In genomic region chr1:1223891-1224290, GRCh38 we compare ENCODE assay signal across 13 cellular contexts. TPM values are rescaled to one million over a fixed set of nuclear protein-coding genes. Genes with fewer than 3 reads are reported as not detected.
A peak's percentile ranks its signal among the peaks of the same experiment; 100 is the strongest.
DNase-seq lines count a peak whose midpoint lies in the region; ATAC-seq and TF ChIP-seq lines count a peak whose summit lies in the region.
"Had no signal": no experiment of that assay in that cellular context is flagged by ENCODE, and none has a peak within 500 bp of the region (broad histone marks: within the 10 kb centered on the region; RNA-seq: fewer than 3 reads in every experiment).

No MANE protein-coding gene starts in this region.

- H4K5ac ChIP-seq in IMR-90 (ENCODE audit: low read depth, low read length), result no peak overlapping the region

- H3K4me1 Mint-ChIP-seq in central memory CD8-positive, alpha-beta T cell, result peaks cover 19% of the 10 kb centered on the region
- H3K4me1 Mint-ChIP-seq: GM23338 had no signal

- H3K18ac ChIP-seq in IMR-90 (ENCODE audit: low read depth, low read length), result no peak overlapping the region

- H3K27me3 Mint-ChIP-seq in central memory CD8-positive, alpha-beta T cell, result no peaks in the 10 kb centered on the region
- H3K27me3 Mint-ChIP-seq: CD4-positive, CD25-positive, alpha-beta regulatory T cell had no signal

- dilution Hi-C loops in IMR-90 (cut with HindIII; ENCODE audit: low sequenced_read_pairs, unreplicated experiment), result no loop called here

- peaks cover 80% of the 10 kb centered on the region for H3K36me3 ChIP-seq in IMR-90 (ENCODE audit: control insufficient read depth, insufficient read depth, low read length)

- CTCF ChIA-PET in IMR-90 (lab: Yijun Ruan, JAX), result no interaction called here

- peaks cover 11 to 51% of the 10 kb centered on the region in 2 experiments; a peak in 3 of 4 replicates for H3K79me1 ChIP-seq in IMR-90 (ENCODE audit: low read depth in 1 of 2, low read length in 2 of 2)

- DNase-seq in IMR-90 (no peak), lower leg skin (ENCODE audit: low spot score in 2 of 2) (no peak)
- DNase-seq in central memory CD8-positive, alpha-beta T cell (ENCODE audit: low spot score in 2 of 2), result no peak
- DNase-seq: ACHN; BE2C; C1 segment of cervical spinal cord; Caco-2; CD4-positive, CD25-positive, alpha-beta regulatory T cell; GDM1; HCEC 1CT; KBM-7 had no signal

- H3K4me2 ChIP-seq in IMR-90 (ENCODE audit: low read depth, low read length), result no peak overlapping the region
- H3K4me2 ChIP-seq: GM23338 had no signal

- H2BK5ac ChIP-seq in IMR-90 (ENCODE audit: low read depth, low read length, poor library complexity, severe bottlenecking), result no peak overlapping the region

- H3K4me3 Mint-ChIP-seq in central memory CD8-positive, alpha-beta T cell, result no peak overlapping the region
- H3K4me3 Mint-ChIP-seq: GM23338 had no signal

- no peak for TF ChIP-seq RAD21 in IMR-90 (IDR thresholded peaks at IDR 0.05; ENCODE audit: low read length)

- H3K9me3 ChIP-seq in IMR-90 (ENCODE audit: control insufficient read depth, insufficient read depth, low read length), result no peaks in the 10 kb centered on the region
- H3K9me3 ChIP-seq: BE2C, Caco-2 had no signal

- 88% methylated on average over 5 of the region's 21 CpGs; no CpG with 5 or more reads in 1 of the 2 experiments for WGBS in IMR-90 (ENCODE audit: extremely low coverage in 2 of 2, insufficient read length in 1 of 2), 2 experiments
- 92 to 94% methylated on average over 21 of the region's 21 CpGs for WGBS in lower leg skin, 2 donors

- H3K27ac Mint-ChIP-seq in central memory CD8-positive, alpha-beta T cell (ENCODE audit: low read depth), result peak overlapping the region; percentile 76
- H3K27ac Mint-ChIP-seq: CD4-positive, CD25-positive, alpha-beta regulatory T cell; GM23338 had no signal

- H4K91ac ChIP-seq in IMR-90 (ENCODE audit: insufficient read depth, low read depth, low read length), result no peak overlapping the region

- H3K14ac ChIP-seq in IMR-90 (replicated peaks; ENCODE audit: low read depth, low read length), result no peak overlapping the region

- H4K20me1 ChIP-seq in IMR-90 (ENCODE audit: insufficient read depth, low read length), result peaks cover 52% of the 10 kb centered on the region

- no peaks in the 10 kb centered on the region for H3K4me1 ChIP-seq in IMR-90 (ENCODE audit: control insufficient read depth, insufficient read depth, low read length)
- H3K4me1 ChIP-seq: BE2C, Caco-2 had no signal

- H4K8ac ChIP-seq in IMR-90 (ENCODE audit: low read depth in 2 of 2, low read length in 2 of 2), result no peak overlapping the region

- H3K27me3 ChIP-seq in IMR-90 (ENCODE audit: control insufficient read depth, insufficient read depth, low read length), result no peaks in the 10 kb centered on the region
- H3K27me3 ChIP-seq: BE2C had no signal

- in situ Hi-C loops in IMR-90 (cut with MboI; ENCODE audit: low sequenced_read_pairs), result no loop called here

- H3K56ac ChIP-seq in IMR-90 (ENCODE audit: extremely low read depth, insufficient read depth, low read length), result no peak overlapping the region

- peaks cover 9% of the 10 kb centered on the region for H3K9me1 ChIP-seq in IMR-90 (ENCODE audit: insufficient read depth, low read length)

- H2AFZ ChIP-seq in IMR-90 (replicated peaks; ENCODE audit: low read length, poor library complexity), result no peak overlapping the region
- H2AFZ ChIP-seq: GM23338 had no signal

- H2AK9ac ChIP-seq in IMR-90 (replicated peaks; ENCODE audit: low read depth, low read length, poor library complexity), result peak overlapping the region; percentile 72

- TF ChIP-seq POLR2A in IMR-90 (IDR thresholded peaks at IDR 0.05; ENCODE audit: low read depth, low read length), result no peak
- no peak for TF ChIP-seq POLR2A in lower leg skin (IDR thresholded peaks at IDR 0.05)

- no peak overlapping the region for H2BK15ac ChIP-seq in IMR-90 (ENCODE audit: low read depth, low read length)

- H3K9me3 Mint-ChIP-seq in central memory CD8-positive, alpha-beta T cell, result no peaks in the 10 kb centered on the region
- H3K9me3 Mint-ChIP-seq: GM23338 had no signal

- intact Hi-C loops in IMR-90 (cut with micrococcal nuclease) (no loop called here), lower leg skin (cut with DNase I; ENCODE audit: low total_unique reads) (no loop called here)

- H2BK20ac ChIP-seq in IMR-90 (ENCODE audit: low read depth, low read length), result no peak overlapping the region

- no peak overlapping the region for H2AK5ac ChIP-seq in IMR-90 (ENCODE audit: low read depth, low read length)

- no peak overlapping the region for H3K27ac ChIP-seq in IMR-90 (ENCODE audit: insufficient read depth, low read length)

- H3K4me3 ChIP-seq in IMR-90 (ENCODE audit: insufficient read depth, low read depth, low read length) (no peak overlapping the region), lower leg skin (ENCODE audit: low read depth, poor library complexity, severe bottlenecking) (no peak overlapping the region)
- H3K4me3 ChIP-seq: GM23338 had no signal

- no peak overlapping the region for H3K23ac ChIP-seq in IMR-90 (ENCODE audit: low read depth, low read length)

- H3K9ac ChIP-seq in IMR-90 (ENCODE audit: low read depth, low read length), result no peak overlapping the region

- no peak for ATAC-seq in IMR-90 (ENCODE audit: low read depth)
- ATAC-seq in central memory CD8-positive, alpha-beta T cell (replicated peaks; ENCODE audit: extremely low read depth, poor library complexity, severe bottlenecking), result no peak
- ATAC-seq: GM23338 had no signal

- POLR2A ChIA-PET in IMR-90 (lab: Charles Lee; ENCODE audit: unreplicated experiment), result no interaction called here

- TF ChIP-seq CTCF in IMR-90 (conservative IDR thresholded peaks at IDR 0.05; ENCODE audit: low read depth, low read length), result no peak
- TF ChIP-seq CTCF in lower leg skin (IDR thresholded peaks at IDR 0.05), result no peak

- no TSS peak for BruUV-seq in IMR-90 (replicated peaks; lab: Mats Ljungman, UMichigan)

- no peak overlapping the region for H2BK120ac ChIP-seq in IMR-90 (ENCODE audit: low read depth, low read length)

- peaks cover 35% of the 10 kb centered on the region for H3K36me3 Mint-ChIP-seq in central memory CD8-positive, alpha-beta T cell (ENCODE audit: insufficient read depth)

- no peak overlapping the region for H3K4ac ChIP-seq in IMR-90 (ENCODE audit: low read depth, low read length)

TF ChIP-seq in IMR-90, 13 proteins besides CTCF, POLR2A, EP300 and RAD21:
- TF ChIP-seq RFX5 (IDR thresholded peaks at IDR 0.05; ENCODE audit: low read depth, low read length), result no peak

RNA-seq across cellular contexts. Expression of gene SDF4, which starts 7.9 kb away (rescaled TPM):
- 57.0 and 69.4 TPM in 2 replicates for total RNA-seq in IMR-90 (2012; rRNA removed)
- polyA plus RNA-seq in IMR-90 (2012; rRNA removed), result 250 and 252 TPM in 2 replicates
- 292 and 384 TPM in 2 replicates for polyA plus RNA-seq in IMR-90 (2012; cell fraction: cytosol; rRNA removed)
- polyA plus RNA-seq in IMR-90 (2012; cell fraction: nucleus; rRNA removed; ENCODE audit: low replicate concordance), result 224 and 287 TPM in 2 replicates
- 100 to 1,000 TPM in 2 of 4 donors, 10 to 100 TPM in 2; 81.7 to 121 (median 104) TPM for total RNA-seq in lower leg skin

RNA-seq across cellular contexts. Expression of gene B3GALT6, which starts 8.1 kb away (rescaled TPM):
- total RNA-seq in IMR-90 (2012; rRNA removed) (12.2 and 18.3 TPM in 2 replicates), lower leg skin (10 to 100 TPM; 12.8 to 26.1 (median 18.9) TPM)
- 23.0 and 29.2 TPM in 2 replicates for polyA plus RNA-seq in IMR-90 (2012; rRNA removed)
- polyA plus RNA-seq in IMR-90 (2012; cell fraction: cytosol; rRNA removed), result 24.3 and 37.0 TPM in 2 replicates
- 10.2 and 16.5 TPM in 2 replicates for polyA plus RNA-seq in IMR-90 (2012; cell fraction: nucleus; rRNA removed; ENCODE audit: low replicate concordance)

RNA-seq across cellular contexts. Expression of gene TNFRSF4, which starts 9.9 kb away (rescaled TPM):
- total RNA-seq in IMR-90 (2012; rRNA removed), result not detected in 2 replicates
- polyA plus RNA-seq in IMR-90 (2012; rRNA removed), result 0.15 and 0.44 TPM in 2 replicates
- 0.23 and 0.40 TPM in 2 replicates for polyA plus RNA-seq in IMR-90 (2012; cell fraction: cytosol; rRNA removed)
- 0.63 and 1.3 TPM in 2 replicates for polyA plus RNA-seq in IMR-90 (2012; cell fraction: nucleus; rRNA removed; ENCODE audit: low replicate concordance)
- 1 to 10 TPM in 1 of 4 donors, under 1 TPM in 1, not detected in 2; 0.69 to 1.4 TPM for total RNA-seq in lower leg skin
- total RNA-seq: Caco-2, GM23338, HT-29 had no signal
- polyA plus RNA-seq: GM23338 had no signal

RNA-seq across cellular contexts. Expression of gene TNFRSF18, which starts 17.5 kb away (rescaled TPM):
- total RNA-seq in IMR-90 (2012; rRNA removed) (0.18 TPM in 1 of 2 replicates, not detected in the other), lower leg skin (10 to 100 TPM; 19.8 to 36.8 (median 25.8) TPM)
- polyA plus RNA-seq in IMR-90 (2012; rRNA removed), result 1.0 and 1.2 TPM in 2 replicates
- 0.23 and 0.65 TPM in 2 replicates for polyA plus RNA-seq in IMR-90 (2012; cell fraction: cytosol; rRNA removed)
- 4.4 and 10.1 TPM in 2 replicates for polyA plus RNA-seq in IMR-90 (2012; cell fraction: nucleus; rRNA removed; ENCODE audit: low replicate concordance)
- total RNA-seq: Caco-2, HT-29 had no signal

RNA-seq across cellular contexts. Expression of gene C1QTNF12, which starts 22.6 kb away (rescaled TPM):
- total RNA-seq in IMR-90 (2012; rRNA removed) (0.36 TPM in 1 of 2 replicates, not detected in the other), lower leg skin (1 to 10 TPM in 2 of 4 donors, under 1 TPM in 1, not detected in 1; 0.46 to 9.8 (median 5.9) TPM)
- 1.1 and 2.6 TPM in 2 replicates for polyA plus RNA-seq in IMR-90 (2012; rRNA removed)
- 0.65 and 0.84 TPM in 2 replicates for polyA plus RNA-seq in IMR-90 (2012; cell fraction: cytosol; rRNA removed)
- 8.4 and 27.4 TPM in 2 replicates for polyA plus RNA-seq in IMR-90 (2012; cell fraction: nucleus; rRNA removed; ENCODE audit: low replicate concordance)
